ENCODE assay signal across 12 cellular contexts in the genomic region with DNA sequence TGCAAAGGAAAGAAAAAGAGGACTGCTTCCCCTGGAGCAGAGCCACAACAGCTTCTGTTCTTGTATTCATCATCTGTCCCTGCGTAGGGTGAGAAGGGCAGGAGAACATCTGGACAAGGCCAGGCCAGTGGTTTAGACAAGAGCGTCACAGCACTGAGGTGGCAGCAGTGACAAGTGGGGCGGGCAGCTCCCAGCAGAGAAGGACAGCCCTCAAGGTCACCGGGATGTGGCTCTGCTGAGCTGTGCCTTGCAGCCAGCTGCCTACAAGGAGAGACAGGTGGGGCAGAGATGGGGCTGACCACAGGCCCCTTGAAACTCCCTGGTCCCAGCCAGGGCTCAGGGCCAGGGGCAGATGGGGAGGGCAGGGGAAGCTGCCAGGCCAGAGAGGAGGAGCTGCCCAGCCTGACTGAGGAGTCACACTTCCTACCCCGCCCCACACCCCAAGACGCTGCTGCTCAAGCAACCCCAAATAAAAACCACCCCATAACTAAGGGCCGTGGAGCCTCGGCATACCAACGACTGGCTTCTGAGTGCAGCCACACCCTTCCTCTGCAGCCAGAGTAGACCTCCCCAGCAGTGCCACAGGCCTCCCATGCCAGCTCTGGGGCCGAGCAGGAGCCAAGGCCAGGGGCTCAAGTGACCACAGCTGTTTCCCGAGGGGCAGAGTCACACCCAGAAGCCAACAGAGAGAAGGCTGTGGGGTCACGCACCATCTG. TPM values are rescaled to one million over a fixed set of nuclear protein-coding genes. Genes with fewer than 3 reads are reported as not detected.
A peak's percentile ranks its signal among the peaks of the same experiment; 100 is the strongest.
DNase-seq lines count a peak whose midpoint lies in the region; ATAC-seq and TF ChIP-seq lines count a peak whose summit lies in the region.
"Had no signal": no experiment of that assay in that cellular context is flagged by ENCODE, and none has a peak within 500 bp of the region (broad histone marks: within the 10 kb centered on the region; RNA-seq: fewer than 3 reads in every experiment).

No MANE protein-coding gene starts in this region.

- H3K36me3 ChIP-seq in CD8-positive, alpha-beta T cell (ENCODE audit: insufficient read depth, low read length): no peaks in the 10 kb centered on the region
- H3K36me3 ChIP-seq in neuronal stem cell (replicated peaks in 1 of 2; ENCODE audit: control insufficient read depth in 2 of 2, insufficient read depth in 2 of 2, low read length in 2 of 2): no peaks in the 10 kb centered on the region

- no CpG with 5 or more reads among the region's 12 CpGs for WGBS in neuronal stem cell (ENCODE audit: extremely low coverage in 2 of 2, insufficient read length in 2 of 2, insufficient replicate concordance in 1 of 2), 2 donors

- H3K4me2 ChIP-seq in neuronal stem cell (ENCODE audit: insufficient read depth, low read length, poor library complexity, severe bottlenecking): no peak overlapping the region

- H2BK120ac ChIP-seq in neuronal stem cell (ENCODE audit: low read depth, low read length): no peak overlapping the region

- no peaks in the 10 kb centered on the region for H3K9me3 Mint-ChIP-seq in osteocyte (ENCODE audit: unreplicated experiment)
- no peaks in the 10 kb centered on the region for H3K9me3 Mint-ChIP-seq in CD8-positive, alpha-beta T cell

- intact Hi-C loops in CD8-positive, alpha-beta T cell (cut with DNase I, micrococcal nuclease): no loop called here

- peaks cover 12% of the 10 kb centered on the region for H3K4me1 ChIP-seq in CD8-positive, alpha-beta T cell (ENCODE audit: insufficient read depth, low read length)
- H3K4me1 ChIP-seq in neuronal stem cell (ENCODE audit: control insufficient read depth in 2 of 2, insufficient read depth in 1 of 2, low read depth in 1 of 2, low read length in 2 of 2): peaks cover 8 to 12% of the 10 kb centered on the region in 2 donors

- H3K18ac ChIP-seq in neuronal stem cell (ENCODE audit: low read length): no peak overlapping the region

- H3K14ac ChIP-seq in neuronal stem cell (ENCODE audit: low read length): no peak overlapping the region

- H2BK12ac ChIP-seq in neuronal stem cell (ENCODE audit: low read length): no peak overlapping the region

- H4K8ac ChIP-seq in neuronal stem cell (ENCODE audit: low read depth, low read length): no peak overlapping the region

- peak; percentile 49 for DNase-seq in EH (ENCODE audit: low read depth)
- DNase-seq in SHP77 treated with DMSO at 0.1 percent for 48 hours (lab: John Stamatoyannopoulos, UW): peak; percentile 41
- peak; percentile 24 for DNase-seq in fibroblast of the aortic adventitia (ENCODE audit: low read depth)
- DNase-seq in osteocyte (ENCODE audit: extremely low spot score, unreplicated experiment): no peak
- no peak for DNase-seq in stimulated activated naive CD4-positive, alpha-beta T cell (lab: John Stamatoyannopoulos, UW)
- no peak for DNase-seq in CD8-positive, alpha-beta T cell
- no peak for DNase-seq in effector CD8-positive, alpha-beta T cell (lab: John Stamatoyannopoulos, UW)
- DNase-seq in neuronal stem cell (ENCODE audit: low spot score): no peak
- DNase-seq: DMS153, NCI-H1105 had no signal

- H3K27ac Mint-ChIP-seq in osteocyte (ENCODE audit: unreplicated experiment): peak overlapping the region; percentile 50
- no peak overlapping the region for H3K27ac Mint-ChIP-seq in CD8-positive, alpha-beta T cell
- H3K27ac Mint-ChIP-seq: progenitor cell of endocrine pancreas had no signal

- CTCF ChIA-PET in CD8-positive, alpha-beta T cell (lab: Charles Lee): interaction anchor here (1.0 to 3.0 kb wide), 3 partner anchors 18 to 70 kb away, joined by 3 to 12 read pairs (median 7); no protein-coding TSS in a partner anchor

- H2AK5ac ChIP-seq in neuronal stem cell (ENCODE audit: low read depth, low read length): no peak overlapping the region

- H3K9me3 ChIP-seq in CD8-positive, alpha-beta T cell (ENCODE audit: low read length): no peaks in the 10 kb centered on the region
- H3K9me3 ChIP-seq in neuronal stem cell (replicated peaks in 1 of 2; ENCODE audit: control insufficient read depth in 2 of 2, insufficient read depth in 1 of 2, low read depth in 1 of 2, low read length in 2 of 2): no peaks in the 10 kb centered on the region

- H3K9ac ChIP-seq in neuronal stem cell (ENCODE audit: low read depth, low read length, poor library complexity): no peak overlapping the region

- no peak overlapping the region for H2BK5ac ChIP-seq in neuronal stem cell (ENCODE audit: low read length)

- POLR2A ChIA-PET in CD8-positive, alpha-beta T cell (lab: Charles Lee): no interaction called here

- peaks cover 4% of the 10 kb centered on the region for H3K79me1 ChIP-seq in neuronal stem cell (ENCODE audit: low read depth, low read length)

- no peak overlapping the region for H3K4me3 Mint-ChIP-seq in osteocyte (ENCODE audit: unreplicated experiment)
- no peak overlapping the region for H3K4me3 Mint-ChIP-seq in CD8-positive, alpha-beta T cell

- ATAC-seq in CD8-positive, alpha-beta T cell: no peak
- ATAC-seq: HCT116 had no signal

- no peaks in the 10 kb centered on the region for H3K27me3 ChIP-seq in CD8-positive, alpha-beta T cell (ENCODE audit: insufficient read depth, low read length)
- peaks cover 0 to 52% (median 19%) of the 10 kb centered on the region in 3 experiments for H3K27me3 ChIP-seq in neuronal stem cell (ENCODE audit: control insufficient read depth in 3 of 3, insufficient read depth in 3 of 3, low read depth in 1 of 3, low read length in 3 of 3)

- H3K23ac ChIP-seq in neuronal stem cell (ENCODE audit: low read depth, low read length, poor library complexity): no peak overlapping the region

- H4K91ac ChIP-seq in neuronal stem cell (ENCODE audit: low read depth, low read length, poor library complexity): no peak overlapping the region

- H3K4me3 ChIP-seq in fibroblast of the aortic adventitia (ENCODE audit: low read depth, low read length): no peak overlapping the region
- H3K4me3 ChIP-seq in CD8-positive, alpha-beta T cell (ENCODE audit: low read depth, low read length): no peak overlapping the region
- no peak overlapping the region for H3K4me3 ChIP-seq in neuronal stem cell (ENCODE audit: low read length in 2 of 2)

- H3K27ac ChIP-seq in CD8-positive, alpha-beta T cell (ENCODE audit: low read depth, low read length): no peak overlapping the region
- no peak overlapping the region for H3K27ac ChIP-seq in neuronal stem cell (replicated peaks; ENCODE audit: low read length)

- no peaks in the 10 kb centered on the region for H3K27me3 Mint-ChIP-seq in osteocyte (ENCODE audit: unreplicated experiment)
- no peaks in the 10 kb centered on the region for H3K27me3 Mint-ChIP-seq in CD8-positive, alpha-beta T cell (ENCODE audit: low read depth)
- H3K27me3 Mint-ChIP-seq: progenitor cell of endocrine pancreas had no signal

- no peaks in the 10 kb centered on the region for H3K36me3 Mint-ChIP-seq in osteocyte (ENCODE audit: unreplicated experiment)
- no peaks in the 10 kb centered on the region for H3K36me3 Mint-ChIP-seq in CD8-positive, alpha-beta T cell

- no peak overlapping the region for H3K4ac ChIP-seq in neuronal stem cell (ENCODE audit: low read length)

- H3K4me1 Mint-ChIP-seq in osteocyte (ENCODE audit: unreplicated experiment): peaks cover 52% of the 10 kb centered on the region
- peaks cover 23% of the 10 kb centered on the region for H3K4me1 Mint-ChIP-seq in CD8-positive, alpha-beta T cell (ENCODE audit: low read depth)

- no peak overlapping the region for H2AFZ ChIP-seq in neuronal stem cell (ENCODE audit: low read length)

- TF ChIP-seq CTCF in fibroblast of the aortic adventitia (IDR thresholded peaks at IDR 0.05; ENCODE audit: insufficient read depth, low read length) (no peak), osteocyte (IDR thresholded peaks at IDR 0.05) (no peak)
- TF ChIP-seq CTCF in CD8-positive, alpha-beta T cell (IDR thresholded peaks at IDR 0.05): no peak

- no peak overlapping the region for H2BK15ac ChIP-seq in neuronal stem cell (ENCODE audit: low read length)

RNA-seq across cellular contexts. Expression of a gene that starts 5.4 kb away (rescaled TPM):
- total RNA-seq in fibroblast of the aortic adventitia (ENCODE audit: low replicate concordance) (16.4 and 48.5 TPM in 2 replicates), osteocyte (30.8 and 35.5 TPM in 2 replicates)
- 10 to 100 TPM in 1 of 2 experiments, 1 to 10 TPM in 1; 4.7 to 10.7 TPM for total RNA-seq in CD8-positive, alpha-beta T cell
- 8.1 TPM for polyA plus RNA-seq in neuronal stem cell (2013, experiment 1 of 2)
- 7.9 TPM for polyA plus RNA-seq in neuronal stem cell (2013, experiment 2 of 2)

RNA-seq across cellular contexts. Expression of a gene that starts 35.9 kb away (rescaled TPM):
- total RNA-seq in fibroblast of the aortic adventitia (ENCODE audit: low replicate concordance) (18.0 and 19.0 TPM in 2 replicates), osteocyte (9.8 and 12.7 TPM in 2 replicates)
- 1 to 10 TPM; 6.1 to 9.3 TPM for total RNA-seq in CD8-positive, alpha-beta T cell
- polyA plus RNA-seq in neuronal stem cell (2013, experiment 1 of 2): 2.9 TPM
- 3.1 TPM for polyA plus RNA-seq in neuronal stem cell (2013, experiment 2 of 2)

Comparison
In these comparisons a context has a peak if more than half of its experiments do, and no peak if none do; other contexts are left out.
1. DNase-seq: peak in EH (single experiment), SHP77 treated with DMSO at 0.1 percent for 48 hours (single experiment) and fibroblast of the aortic adventitia (single experiment); none in osteocyte (single experiment), stimulated activated naive CD4-positive, alpha-beta T cell (0 of 6), CD8-positive, alpha-beta T cell (0 of 7), effector CD8-positive, alpha-beta T cell (single experiment) and neuronal stem cell (single experiment).